8 cellular contexts compared by ENCODE assay signal in genomic region chr14:45134051-45134958, GRCh38. TPM values are rescaled to one million over a fixed set of nuclear protein-coding genes. Genes with fewer than 3 reads are reported as not detected.
DNase-seq lines count a peak whose midpoint lies in the region; ATAC-seq lines count a peak whose summit lies in the region.

TSS of gene FKBP3 (minus strand) at chr14:45134481. CDS start at chr14:45134456, 25 bp downstream.

- no peaks in the 10 kb centered on the region for H3K27me3 ChIP-seq in CD8-positive, alpha-beta memory T cell (ENCODE audit: insufficient read depth, low read length, poor library complexity, severe bottlenecking)
- H3K27me3 ChIP-seq in effector memory CD4-positive, alpha-beta T cell (replicated peaks; ENCODE audit: control insufficient read depth, insufficient read depth, low read length, poor library complexity, severe bottlenecking) = no peaks in the 10 kb centered on the region

- H3K27ac Mint-ChIP-seq in CD8-positive, alpha-beta memory T cell = peak within 1 kb of the TSS; percentile 93 to 98 (median 96)

- H3K9me3 Mint-ChIP-seq in CD8-positive, alpha-beta memory T cell = no peaks in the 10 kb centered on the region

- H3K4me3 ChIP-seq in CD8-positive, alpha-beta memory T cell (ENCODE audit: low read length) = peak within 1 kb of the TSS; percentile 98
- peak within 1 kb of the TSS; percentile 95 for H3K4me3 ChIP-seq in effector memory CD4-positive, alpha-beta T cell (ENCODE audit: insufficient read depth, low read depth, low read length, poor library complexity, severe bottlenecking)

- peak; percentile 87 for ATAC-seq in GM19463 (IDR thresholded peaks at IDR 0.05; ENCODE audit: unreplicated experiment)

- H3K4me1 ChIP-seq in CD8-positive, alpha-beta memory T cell (ENCODE audit: insufficient read depth, low read length) = peaks cover 31% of the 10 kb centered on the region
- H3K4me1 ChIP-seq in effector memory CD4-positive, alpha-beta T cell (ENCODE audit: control insufficient read depth, insufficient read depth, low read length, poor library complexity, severe bottlenecking) = peaks cover 9% of the 10 kb centered on the region

- CTCF ChIA-PET in CD8-positive, alpha-beta memory T cell (lab: Charles Lee) = interaction anchor here (1.2 to 2.9 kb wide), 4 partner anchors 10 to 173 kb away, joined by 3 to 15 read pairs (median 4); partner anchors contain the start of genes KLHL28, MIS18BP1 and TOGARAM1

- POLR2A ChIA-PET in CD8-positive, alpha-beta memory T cell (lab: Charles Lee) = interaction anchor here (0.7 to 4.0 kb wide), 5 partner anchors 21 to 237 kb away, joined by 3 to 25 read pairs (median 3); partner anchors contain the start of genes KLHL28, PRPF39 and TOGARAM1

- peaks cover 41 to 72% (median 71%) of the 10 kb centered on the region in 3 donors for H3K4me1 Mint-ChIP-seq in CD8-positive, alpha-beta memory T cell

- peaks cover 0 to 21% (median 0%) of the 10 kb centered on the region in 3 donors for H3K36me3 Mint-ChIP-seq in CD8-positive, alpha-beta memory T cell

- no peaks in the 10 kb centered on the region for H3K36me3 ChIP-seq in CD8-positive, alpha-beta memory T cell (ENCODE audit: insufficient read depth, low read length)
- peaks cover under 1% of the 10 kb centered on the region for H3K36me3 ChIP-seq in effector memory CD4-positive, alpha-beta T cell (ENCODE audit: control insufficient read depth, insufficient read depth, low read length)

- H3K27me3 Mint-ChIP-seq in CD8-positive, alpha-beta memory T cell = no peaks in the 10 kb centered on the region

- H3K27ac ChIP-seq in CD8-positive, alpha-beta memory T cell (ENCODE audit: low read depth, low read length) = peak within 1 kb of the TSS; percentile 86
- peak within 1 kb of the TSS; percentile 83 for H3K27ac ChIP-seq in effector memory CD4-positive, alpha-beta T cell (ENCODE audit: insufficient read depth, low read length, poor library complexity, severe bottlenecking)

- peak within 1 kb of the TSS; percentile 92 to 99 (median 96) for H3K4me3 Mint-ChIP-seq in CD8-positive, alpha-beta memory T cell

- peak; percentile 93 to 98 (median 93) for DNase-seq in CD8-positive, alpha-beta memory T cell
- DNase-seq in HS-27A (ENCODE audit: low read depth) (peak; percentile 93), NK-92 (lab: John Stamatoyannopoulos, UW; ENCODE audit: unreplicated experiment) (peak; percentile 79), medulla oblongata (ENCODE audit: extremely low spot score) (peak; percentile 100)
- DNase-seq in activated CD8-positive, alpha-beta memory T cell treated with anti-CD3 and anti-CD28 coated beads for 24 hours = peak; percentile 96
- DNase-seq in effector memory CD4-positive, alpha-beta T cell = peak; percentile 93 to 95 (median 95)
- DNase-seq in stimulated activated CD8-positive, alpha-beta memory T cell treated with anti-CD3 and anti-CD28 coated beads, Interleukin-12 subunit alpha, Interleukin-12 subunit beta, amount 100 ng/mL, for 24 hours (ENCODE audit: extremely low read depth) = peak; percentile 87

- H3K9me3 ChIP-seq in CD8-positive, alpha-beta memory T cell (ENCODE audit: low read length) = no peaks in the 10 kb centered on the region
- no peaks in the 10 kb centered on the region for H3K9me3 ChIP-seq in effector memory CD4-positive, alpha-beta T cell (ENCODE audit: control insufficient read depth, low read length)

RNA-seq across cellular contexts. Expression of gene FKBP3, which starts in this region (rescaled TPM):
- total RNA-seq in CD8-positive, alpha-beta memory T cell = 10 to 100 TPM; 66.4 to 69.0 TPM
- 67.9 TPM for polyA plus RNA-seq in CD8-positive, alpha-beta memory T cell

Comparison
In these comparisons a context has a peak if more than half of its experiments do, and no peak if none do; other contexts are left out.
1. Peak in every context shown above with its lines: DNase-seq, ATAC-seq, H3K4me3 ChIP-seq and H3K27ac ChIP-seq.